In genomic region chrX:26788402-26788998, GRCh38 we compare ENCODE assay signal across 18 cellular contexts.
"Had no signal": no experiment of that assay in that cellular context is flagged by ENCODE, and none has a peak within 500 bp of the region (broad histone marks: within the 10 kb centered on the region; RNA-seq: fewer than 3 reads in every experiment).

No MANE protein-coding gene starts in this region.

- FAIRE-seq: endometrium had no signal

- ATAC-seq: body of pancreas; gastroesophageal sphincter; left cardiac atrium; mucosa of descending colon; naive thymus-derived CD8-positive, alpha-beta T cell; right cardiac atrium; stimulated activated memory B cell treated with anti-CD40 and anti-IgM and Interleukin-4, amounts not matched to agents 10 μg/mL and 1 μg/mL and 100 μg/mL, for 72 hours had no signal

- H3K4me3 ChIP-seq: body of pancreas, dorsolateral prefrontal cortex, gastroesophageal sphincter, mucosa of descending colon, smooth muscle cell, tibial artery, uterus had no signal

- H3K27me3 ChIP-seq: body of pancreas, gastroesophageal sphincter, neutrophil, tibial artery, uterus had no signal

- H3K9me3 ChIP-seq: body of pancreas, gastroesophageal sphincter, mucosa of descending colon, neutrophil, tibial artery, uterus had no signal

- H3K4me2 ChIP-seq: smooth muscle cell had no signal

- DNase-seq: activated CD4-positive, alpha-beta T cell treated with anti-CD3 and anti-CD28 coated beads for 48 hours; activated naive CD4-positive, alpha-beta T cell treated with Interleukin-2 at 50 U/mL for 16 hours; body of pancreas; cerebellar nuclear complex; dorsolateral prefrontal cortex; hippocampal formation; left cardiac atrium; mammary epithelial cell; mucosa of descending colon; naive thymus-derived CD8-positive, alpha-beta T cell; right cardiac atrium; tibial artery; uterus had no signal

- H3K36me3 ChIP-seq: gastroesophageal sphincter, neutrophil, tibial artery, uterus had no signal

- H3K4me1 ChIP-seq: body of pancreas, gastroesophageal sphincter, tibial artery, uterus had no signal

- H3K27ac ChIP-seq: body of pancreas, dorsolateral prefrontal cortex, gastroesophageal sphincter, neutrophil, tibial artery, uterus had no signal
